ENCODE assay signal across 1 cellular context in the genomic region with DNA sequence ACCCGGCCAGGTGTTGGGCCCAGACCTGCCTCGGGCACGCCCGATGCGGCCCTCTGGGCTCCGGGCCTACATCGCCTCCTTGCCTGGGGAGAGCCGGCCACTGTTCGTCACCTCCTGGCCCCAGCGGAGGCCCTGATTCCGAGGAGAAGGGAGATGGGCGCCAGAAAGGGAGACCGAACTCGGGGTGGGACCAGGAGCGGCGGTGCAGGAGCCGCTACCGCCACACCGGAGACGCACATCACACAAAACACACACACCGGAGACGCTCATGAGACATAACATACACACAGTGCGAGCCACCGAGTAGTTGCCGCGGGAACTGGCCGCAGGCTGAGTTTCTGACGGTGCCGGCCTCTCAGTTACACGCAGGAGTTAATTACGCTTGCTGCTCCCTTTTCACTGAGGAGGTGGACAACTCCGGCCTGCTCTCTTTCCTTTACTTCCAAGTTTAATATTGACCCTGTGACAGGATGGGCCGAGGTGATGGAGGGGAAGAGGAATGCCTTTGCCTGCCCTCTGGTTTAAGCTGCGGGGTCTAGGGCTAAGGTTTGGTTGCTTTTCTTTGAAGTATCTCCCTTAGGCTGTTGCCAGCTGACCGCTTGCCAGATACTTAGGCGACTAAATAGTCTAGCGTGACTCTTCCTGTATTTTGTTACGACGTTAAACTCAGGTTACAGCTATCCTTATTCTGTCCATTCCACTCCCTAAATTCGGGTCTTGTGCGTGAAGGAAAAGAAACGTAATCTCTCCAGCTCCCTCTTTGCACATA.
TF ChIP-seq lines count a peak whose summit lies in the region.

No MANE protein-coding gene starts in this region.

TF ChIP-seq in HepG2, 621 proteins besides CTCF, POLR2A, EP300 and RAD21 (continued from another document and continues in another):
- TF ChIP-seq MAZ (IDR thresholded peaks at IDR 0.05; ENCODE audit: borderline replicate concordance, low read depth, low read length) (no peak), MAZ (CRISPR knock-in tag; IDR thresholded peaks at IDR 0.05; ENCODE audit: low read depth) (0 out of 2 replicates have a peak, but pooled peaks have one; percentile 27), ZNF3 (CRISPR knock-in tag; IDR thresholded peaks at IDR 0.05) (no peak), KDM4B (CRISPR knock-in tag; IDR thresholded peaks at IDR 0.05) (no peak), SP4 (CRISPR knock-in tag; IDR thresholded peaks at IDR 0.05) (no peak; the same call in 1 of the 2 replicates), ZNF251 (CRISPR knock-in tag; IDR thresholded peaks at IDR 0.05) (no peak), TP53 (CRISPR knock-in tag; conservative IDR thresholded peaks at IDR 0.05) (no peak), ZNF703 (CRISPR knock-in tag; IDR thresholded peaks at IDR 0.05; ENCODE audit: borderline replicate concordance) (no peak), MAFF (IDR thresholded peaks at IDR 0.05; ENCODE audit: low read depth, low read length) (no peak), ZC3H13 (CRISPR knock-in tag; IDR thresholded peaks at IDR 0.05) (no peak), CCAR2 (optimal IDR thresholded peaks at IDR 0.05; ENCODE audit: low read depth, low read length) (no peak), ZNF350 (CRISPR knock-in tag; IDR thresholded peaks at IDR 0.05; ENCODE audit: borderline replicate concordance, low read depth) (no peak; the same call in 1 of the 2 replicates), ZNF746 (CRISPR knock-in tag; IDR thresholded peaks at IDR 0.05) (no peak), RBM39 (IDR thresholded peaks at IDR 0.05; ENCODE audit: low read depth, low read length, poor library complexity, severe bottlenecking) (no peak), ATAD3A (CRISPR knock-in tag; IDR thresholded peaks at IDR 0.05) (no peak; the same call in 1 of the 2 replicates), ZEB1 (IDR thresholded peaks at IDR 0.05; ENCODE audit: insufficient replicate concordance, low read depth) (no peak), THYN1 (CRISPR knock-in tag; IDR thresholded peaks at IDR 0.05; ENCODE audit: borderline replicate concordance, low read depth) (no peak), ZNF652 (CRISPR knock-in tag; IDR thresholded peaks at IDR 0.05; ENCODE audit: borderline replicate concordance, low read depth) (peak; percentile 16; the same call in 1 of the 2 replicates), SRY (CRISPR knock-in tag; IDR thresholded peaks at IDR 0.05) (0 out of 2 replicates have a peak, but pooled peaks have one; percentile 28), KLF12 (CRISPR knock-in tag; IDR thresholded peaks at IDR 0.05; ENCODE audit: borderline replicate concordance) (peak; percentile 10; the same call in 1 of the 2 replicates), YY1 (IDR thresholded peaks at IDR 0.05; ENCODE audit: insufficient read depth, insufficient replicate concordance, low read depth, low read length) (no peak), ZNF775 (CRISPR knock-in tag; IDR thresholded peaks at IDR 0.05; ENCODE audit: borderline replicate concordance) (no peak), NFKB2 (CRISPR knock-in tag; IDR thresholded peaks at IDR 0.05; ENCODE audit: borderline replicate concordance) (peak; percentile 69; the same call in 1 of the 2 replicates), ZSCAN25 (CRISPR knock-in tag; IDR thresholded peaks at IDR 0.05) (peak; percentile 85), ZNF225 (CRISPR knock-in tag; IDR thresholded peaks at IDR 0.05) (no peak; the same call in none of the 2 replicates), ARNT (IDR thresholded peaks at IDR 0.05) (no peak), ZNF441 (CRISPR knock-in tag; IDR thresholded peaks at IDR 0.05; ENCODE audit: borderline replicate concordance) (no peak)
- TF ChIP-seq, protein P1, sequence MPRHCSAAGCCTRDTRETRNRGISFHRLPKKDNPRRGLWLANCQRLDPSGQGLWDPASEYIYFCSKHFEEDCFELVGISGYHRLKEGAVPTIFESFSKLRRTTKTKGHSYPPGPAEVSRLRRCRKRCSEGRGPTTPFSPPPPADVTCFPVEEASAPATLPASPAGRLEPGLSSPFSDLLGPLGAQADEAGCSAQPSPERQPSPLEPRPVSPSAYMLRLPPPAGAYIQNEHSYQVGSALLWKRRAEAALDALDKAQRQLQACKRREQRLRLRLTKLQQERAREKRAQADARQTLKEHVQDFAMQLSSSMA (CRISPR knock-in tag; IDR thresholded peaks at IDR 0.05), result no peak
- TF ChIP-seq, protein P2, sequence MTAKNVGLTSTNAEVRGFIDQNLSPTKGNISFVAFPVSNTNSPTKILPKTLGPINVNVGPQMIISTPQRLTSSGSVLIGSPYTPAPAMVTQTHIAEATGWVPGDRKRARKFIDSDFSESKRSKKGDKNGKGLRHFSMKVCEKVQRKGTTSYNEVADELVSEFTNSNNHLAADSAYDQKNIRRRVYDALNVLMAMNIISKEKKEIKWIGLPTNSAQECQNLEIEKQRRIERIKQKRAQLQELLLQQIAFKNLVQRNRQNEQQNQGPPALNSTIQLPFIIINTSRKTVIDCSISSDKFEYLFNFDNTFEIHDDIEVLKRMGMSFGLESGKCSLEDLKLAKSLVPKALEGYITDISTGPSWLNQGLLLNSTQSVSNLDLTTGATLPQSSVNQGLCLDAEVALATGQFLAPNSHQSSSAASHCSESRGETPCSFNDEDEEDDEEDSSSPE (CRISPR knock-in tag; IDR thresholded peaks at IDR 0.05), result no peak; the same call in 1 of the 2 replicates
- TF ChIP-seq, protein P3, sequence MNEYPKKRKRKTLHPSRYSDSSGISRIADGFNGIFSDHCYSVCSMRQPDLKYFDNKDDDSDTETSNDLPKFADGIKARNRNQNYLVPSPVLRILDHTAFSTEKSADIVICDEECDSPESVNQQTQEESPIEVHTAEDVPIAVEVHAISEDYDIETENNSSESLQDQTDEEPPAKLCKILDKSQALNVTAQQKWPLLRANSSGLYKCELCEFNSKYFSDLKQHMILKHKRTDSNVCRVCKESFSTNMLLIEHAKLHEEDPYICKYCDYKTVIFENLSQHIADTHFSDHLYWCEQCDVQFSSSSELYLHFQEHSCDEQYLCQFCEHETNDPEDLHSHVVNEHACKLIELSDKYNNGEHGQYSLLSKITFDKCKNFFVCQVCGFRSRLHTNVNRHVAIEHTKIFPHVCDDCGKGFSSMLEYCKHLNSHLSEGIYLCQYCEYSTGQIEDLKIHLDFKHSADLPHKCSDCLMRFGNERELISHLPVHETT (CRISPR knock-in tag; conservative IDR thresholded peaks at IDR 0.05), result no peak
- TF ChIP-seq, protein P4, sequence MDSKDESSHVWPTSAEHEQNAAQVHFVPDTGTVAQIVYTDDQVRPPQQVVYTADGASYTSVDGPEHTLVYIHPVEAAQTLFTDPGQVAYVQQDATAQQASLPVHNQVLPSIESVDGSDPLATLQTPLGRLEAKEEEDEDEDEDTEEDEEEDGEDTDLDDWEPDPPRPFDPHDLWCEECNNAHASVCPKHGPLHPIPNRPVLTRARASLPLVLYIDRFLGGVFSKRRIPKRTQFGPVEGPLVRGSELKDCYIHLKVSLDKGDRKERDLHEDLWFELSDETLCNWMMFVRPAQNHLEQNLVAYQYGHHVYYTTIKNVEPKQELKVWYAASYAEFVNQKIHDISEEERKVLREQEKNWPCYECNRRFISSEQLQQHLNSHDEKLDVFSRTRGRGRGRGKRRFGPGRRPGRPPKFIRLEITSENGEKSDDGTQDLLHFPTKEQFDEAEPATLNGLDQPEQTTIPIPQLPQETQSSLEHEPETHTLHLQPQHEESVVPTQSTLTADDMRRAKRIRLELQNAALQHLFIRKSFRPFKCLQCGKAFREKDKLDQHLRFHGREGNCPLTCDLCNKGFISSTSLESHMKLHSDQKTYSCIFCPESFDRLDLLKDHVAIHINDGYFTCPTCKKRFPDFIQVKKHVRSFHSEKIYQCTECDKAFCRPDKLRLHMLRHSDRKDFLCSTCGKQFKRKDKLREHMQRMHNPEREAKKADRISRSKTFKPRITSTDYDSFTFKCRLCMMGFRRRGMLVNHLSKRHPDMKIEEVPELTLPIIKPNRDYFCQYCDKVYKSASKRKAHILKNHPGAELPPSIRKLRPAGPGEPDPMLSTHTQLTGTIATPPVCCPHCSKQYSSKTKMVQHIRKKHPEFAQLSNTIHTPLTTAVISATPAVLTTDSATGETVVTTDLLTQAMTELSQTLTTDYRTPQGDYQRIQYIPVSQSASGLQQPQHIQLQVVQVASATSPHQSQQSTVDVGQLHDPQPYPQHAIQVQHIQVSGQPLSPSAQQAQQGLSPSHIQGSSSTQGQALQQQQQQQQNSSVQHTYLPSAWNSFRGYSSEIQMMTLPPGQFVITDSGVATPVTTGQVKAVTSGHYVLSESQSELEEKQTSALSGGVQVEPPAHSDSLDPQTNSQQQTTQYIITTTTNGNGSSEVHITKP (CRISPR knock-in tag; IDR thresholded peaks at IDR 0.05; ENCODE audit: low read depth), result no peak
- TF ChIP-seq, protein P5, sequence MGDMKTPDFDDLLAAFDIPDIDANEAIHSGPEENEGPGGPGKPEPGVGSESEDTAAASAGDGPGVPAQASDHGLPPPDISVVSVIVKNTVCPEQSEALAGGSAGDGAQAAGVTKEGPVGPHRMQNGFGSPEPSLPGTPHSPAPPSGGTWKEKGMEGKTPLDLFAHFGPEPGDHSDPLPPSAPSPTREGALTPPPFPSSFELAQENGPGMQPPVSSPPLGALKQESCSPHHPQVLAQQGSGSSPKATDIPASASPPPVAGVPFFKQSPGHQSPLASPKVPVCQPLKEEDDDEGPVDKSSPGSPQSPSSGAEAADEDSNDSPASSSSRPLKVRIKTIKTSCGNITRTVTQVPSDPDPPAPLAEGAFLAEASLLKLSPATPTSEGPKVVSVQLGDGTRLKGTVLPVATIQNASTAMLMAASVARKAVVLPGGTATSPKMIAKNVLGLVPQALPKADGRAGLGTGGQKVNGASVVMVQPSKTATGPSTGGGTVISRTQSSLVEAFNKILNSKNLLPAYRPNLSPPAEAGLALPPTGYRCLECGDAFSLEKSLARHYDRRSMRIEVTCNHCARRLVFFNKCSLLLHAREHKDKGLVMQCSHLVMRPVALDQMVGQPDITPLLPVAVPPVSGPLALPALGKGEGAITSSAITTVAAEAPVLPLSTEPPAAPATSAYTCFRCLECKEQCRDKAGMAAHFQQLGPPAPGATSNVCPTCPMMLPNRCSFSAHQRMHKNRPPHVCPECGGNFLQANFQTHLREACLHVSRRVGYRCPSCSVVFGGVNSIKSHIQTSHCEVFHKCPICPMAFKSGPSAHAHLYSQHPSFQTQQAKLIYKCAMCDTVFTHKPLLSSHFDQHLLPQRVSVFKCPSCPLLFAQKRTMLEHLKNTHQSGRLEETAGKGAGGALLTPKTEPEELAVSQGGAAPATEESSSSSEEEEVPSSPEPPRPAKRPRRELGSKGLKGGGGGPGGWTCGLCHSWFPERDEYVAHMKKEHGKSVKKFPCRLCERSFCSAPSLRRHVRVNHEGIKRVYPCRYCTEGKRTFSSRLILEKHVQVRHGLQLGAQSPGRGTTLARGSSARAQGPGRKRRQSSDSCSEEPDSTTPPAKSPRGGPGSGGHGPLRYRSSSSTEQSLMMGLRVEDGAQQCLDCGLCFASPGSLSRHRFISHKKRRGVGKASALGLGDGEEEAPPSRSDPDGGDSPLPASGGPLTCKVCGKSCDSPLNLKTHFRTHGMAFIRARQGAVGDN (CRISPR knock-in tag; IDR thresholded peaks at IDR 0.05), result peak; percentile 83
- TF ChIP-seq, protein P6, sequence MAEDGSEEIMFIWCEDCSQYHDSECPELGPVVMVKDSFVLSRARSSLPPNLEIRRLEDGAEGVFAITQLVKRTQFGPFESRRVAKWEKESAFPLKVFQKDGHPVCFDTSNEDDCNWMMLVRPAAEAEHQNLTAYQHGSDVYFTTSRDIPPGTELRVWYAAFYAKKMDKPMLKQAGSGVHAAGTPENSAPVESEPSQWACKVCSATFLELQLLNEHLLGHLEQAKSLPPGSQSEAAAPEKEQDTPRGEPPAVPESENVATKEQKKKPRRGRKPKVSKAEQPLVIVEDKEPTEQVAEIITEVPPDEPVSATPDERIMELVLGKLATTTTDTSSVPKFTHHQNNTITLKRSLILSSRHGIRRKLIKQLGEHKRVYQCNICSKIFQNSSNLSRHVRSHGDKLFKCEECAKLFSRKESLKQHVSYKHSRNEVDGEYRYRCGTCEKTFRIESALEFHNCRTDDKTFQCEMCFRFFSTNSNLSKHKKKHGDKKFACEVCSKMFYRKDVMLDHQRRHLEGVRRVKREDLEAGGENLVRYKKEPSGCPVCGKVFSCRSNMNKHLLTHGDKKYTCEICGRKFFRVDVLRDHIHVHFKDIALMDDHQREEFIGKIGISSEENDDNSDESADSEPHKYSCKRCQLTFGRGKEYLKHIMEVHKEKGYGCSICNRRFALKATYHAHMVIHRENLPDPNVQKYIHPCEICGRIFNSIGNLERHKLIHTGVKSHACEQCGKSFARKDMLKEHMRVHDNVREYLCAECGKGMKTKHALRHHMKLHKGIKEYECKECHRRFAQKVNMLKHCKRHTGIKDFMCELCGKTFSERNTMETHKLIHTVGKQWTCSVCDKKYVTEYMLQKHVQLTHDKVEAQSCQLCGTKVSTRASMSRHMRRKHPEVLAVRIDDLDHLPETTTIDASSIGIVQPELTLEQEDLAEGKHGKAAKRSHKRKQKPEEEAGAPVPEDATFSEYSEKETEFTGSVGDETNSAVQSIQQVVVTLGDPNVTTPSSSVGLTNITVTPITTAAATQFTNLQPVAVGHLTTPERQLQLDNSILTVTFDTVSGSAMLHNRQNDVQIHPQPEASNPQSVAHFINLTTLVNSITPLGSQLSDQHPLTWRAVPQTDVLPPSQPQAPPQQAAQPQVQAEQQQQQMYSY (CRISPR knock-in tag; IDR thresholded peaks at IDR 0.05), result no peak
- TF ChIP-seq, protein P7, sequence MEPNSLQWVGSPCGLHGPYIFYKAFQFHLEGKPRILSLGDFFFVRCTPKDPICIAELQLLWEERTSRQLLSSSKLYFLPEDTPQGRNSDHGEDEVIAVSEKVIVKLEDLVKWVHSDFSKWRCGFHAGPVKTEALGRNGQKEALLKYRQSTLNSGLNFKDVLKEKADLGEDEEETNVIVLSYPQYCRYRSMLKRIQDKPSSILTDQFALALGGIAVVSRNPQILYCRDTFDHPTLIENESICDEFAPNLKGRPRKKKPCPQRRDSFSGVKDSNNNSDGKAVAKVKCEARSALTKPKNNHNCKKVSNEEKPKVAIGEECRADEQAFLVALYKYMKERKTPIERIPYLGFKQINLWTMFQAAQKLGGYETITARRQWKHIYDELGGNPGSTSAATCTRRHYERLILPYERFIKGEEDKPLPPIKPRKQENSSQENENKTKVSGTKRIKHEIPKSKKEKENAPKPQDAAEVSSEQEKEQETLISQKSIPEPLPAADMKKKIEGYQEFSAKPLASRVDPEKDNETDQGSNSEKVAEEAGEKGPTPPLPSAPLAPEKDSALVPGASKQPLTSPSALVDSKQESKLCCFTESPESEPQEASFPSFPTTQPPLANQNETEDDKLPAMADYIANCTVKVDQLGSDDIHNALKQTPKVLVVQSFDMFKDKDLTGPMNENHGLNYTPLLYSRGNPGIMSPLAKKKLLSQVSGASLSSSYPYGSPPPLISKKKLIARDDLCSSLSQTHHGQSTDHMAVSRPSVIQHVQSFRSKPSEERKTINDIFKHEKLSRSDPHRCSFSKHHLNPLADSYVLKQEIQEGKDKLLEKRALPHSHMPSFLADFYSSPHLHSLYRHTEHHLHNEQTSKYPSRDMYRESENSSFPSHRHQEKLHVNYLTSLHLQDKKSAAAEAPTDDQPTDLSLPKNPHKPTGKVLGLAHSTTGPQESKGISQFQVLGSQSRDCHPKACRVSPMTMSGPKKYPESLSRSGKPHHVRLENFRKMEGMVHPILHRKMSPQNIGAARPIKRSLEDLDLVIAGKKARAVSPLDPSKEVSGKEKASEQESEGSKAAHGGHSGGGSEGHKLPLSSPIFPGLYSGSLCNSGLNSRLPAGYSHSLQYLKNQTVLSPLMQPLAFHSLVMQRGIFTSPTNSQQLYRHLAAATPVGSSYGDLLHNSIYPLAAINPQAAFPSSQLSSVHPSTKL (CRISPR knock-in tag; IDR thresholded peaks at IDR 0.05), result no peak
- TF ChIP-seq, protein P8, sequence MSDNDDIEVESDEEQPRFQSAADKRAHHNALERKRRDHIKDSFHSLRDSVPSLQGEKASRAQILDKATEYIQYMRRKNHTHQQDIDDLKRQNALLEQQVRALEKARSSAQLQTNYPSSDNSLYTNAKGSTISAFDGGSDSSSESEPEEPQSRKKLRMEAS (IDR thresholded peaks at IDR 0.05), result no peak; the same call in 1 of the 2 replicates
